Comparison of ENCODE assay signal across 8 cellular contexts in the genomic region with DNA sequence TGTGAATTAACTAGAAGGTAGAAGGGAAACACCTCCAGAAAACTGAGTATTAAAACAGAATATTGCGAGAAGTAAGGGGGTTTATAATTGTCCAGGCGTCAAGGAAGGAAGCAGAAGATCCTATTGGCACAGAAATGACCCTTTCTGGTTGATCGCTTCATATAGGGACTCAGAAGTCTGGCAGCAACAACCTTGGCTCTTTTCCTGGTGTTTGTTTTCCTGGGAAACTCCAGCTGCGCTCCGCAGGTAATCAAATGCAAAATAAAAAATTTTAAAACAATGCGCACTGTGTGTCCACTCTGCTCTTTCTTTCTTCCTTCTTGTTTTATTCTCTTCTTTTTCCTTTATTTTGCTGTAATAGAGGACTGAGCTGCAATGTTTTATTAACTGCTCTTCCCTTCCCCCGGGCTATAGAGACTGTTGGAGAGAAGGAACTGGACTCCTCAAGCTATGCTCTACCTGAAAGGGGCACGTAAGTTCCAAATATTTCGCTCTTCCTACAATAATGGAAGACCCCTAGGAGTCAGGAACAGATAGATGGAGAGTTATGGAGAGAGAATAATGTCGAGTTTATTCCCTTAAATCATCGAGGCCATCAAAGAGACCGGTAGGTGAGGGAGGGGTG. TPM values are rescaled to one million over a fixed set of nuclear protein-coding genes. Genes with fewer than 3 reads are reported as not detected.
DNase-seq lines count a peak whose midpoint lies in the region; ATAC-seq, FAIRE-seq and TF ChIP-seq lines count a peak whose summit lies in the region.

No MANE protein-coding gene starts in this region.

- no peaks in the 10 kb centered on the region for H3K27me3 Mint-ChIP-seq in astrocyte (ENCODE audit: low read depth, unreplicated experiment)

- H4K20me1 ChIP-seq in astrocyte (ENCODE audit: insufficient read depth, low read length), result no peaks in the 10 kb centered on the region

- peak overlapping the region; percentile 89 for H2AFZ ChIP-seq in astrocyte (ENCODE audit: low read depth, low read length)

- peaks cover 2% of the 10 kb centered on the region for H3K36me3 Mint-ChIP-seq in astrocyte (ENCODE audit: low read depth, unreplicated experiment)

- no peak overlapping the region for H3K9ac ChIP-seq in astrocyte (ENCODE audit: low read length)

- ATAC-seq in heart right ventricle (peak in 1 of 8 donors; percentile 12), left cardiac atrium (no peak), left lung (no peak)

- FAIRE-seq in astrocyte (lab: Jason Lieb, UNC), result no peak
- FAIRE-seq in GM19239 (lab: Jason Lieb, UNC), result no peak

- H3K4me3 ChIP-seq in heart right ventricle (peak overlapping the region; percentile 53 to 93 (median 70)), astrocyte (ENCODE audit: insufficient read depth, low read depth, low read length) (peak overlapping the region; percentile 66), left lung (peak overlapping the region; percentile 37 to 52), vagina (peak overlapping the region; percentile 46 to 49)

- peaks cover 0 to 25% (median 16%) of the 10 kb centered on the region in 9 donors for H3K4me1 ChIP-seq in heart right ventricle
- peaks cover 3% of the 10 kb centered on the region for H3K4me1 ChIP-seq in astrocyte (ENCODE audit: insufficient read depth, low read length)
- peaks cover 0 to 4% of the 10 kb centered on the region in 2 donors for H3K4me1 ChIP-seq in left lung
- peaks cover 15% of the 10 kb centered on the region for H3K4me1 ChIP-seq in vagina

- WGBS in heart right ventricle, 2 donors, result 31 to 33% methylated on average over 12 of the region's 12 CpGs

- intact Hi-C loops in heart right ventricle (cut with DNase I), result no loop called here
- intact Hi-C loops in left cardiac atrium (cut with DNase I), result no loop called here
- intact Hi-C loops in left lung (cut with DNase I), result no loop called here
- intact Hi-C loops in vagina (cut with DNase I), result no loop called here
- intact Hi-C loops in posterior cingulate gyrus (cut with DNase I), result no loop called here

- H3K36me3 ChIP-seq in heart right ventricle (peaks cover 0 to 2% (median 0%) of the 10 kb centered on the region in 9 donors), astrocyte (ENCODE audit: insufficient read depth, low read length) (no peaks in the 10 kb centered on the region), left lung (no peaks in the 10 kb centered on the region), vagina (no peaks in the 10 kb centered on the region)

- peak overlapping the region; percentile 98 for H3K4me2 ChIP-seq in astrocyte (ENCODE audit: low read length)

- TF ChIP-seq CTCF in heart right ventricle (IDR thresholded peaks at IDR 0.05) (no peak), astrocyte (IDR thresholded peaks at IDR 0.05; ENCODE audit: insufficient read depth, low read depth, low read length) (no peak), left lung (IDR thresholded peaks at IDR 0.05) (no peak), vagina (IDR thresholded peaks at IDR 0.05) (no peak)

- H3K9me3 ChIP-seq in heart right ventricle (peaks cover 0 to 9% (median 0%) of the 10 kb centered on the region in 11 donors), astrocyte (ENCODE audit: insufficient read depth, low read depth, low read length) (no peaks in the 10 kb centered on the region), left lung (no peaks in the 10 kb centered on the region), vagina (no peaks in the 10 kb centered on the region)

- peaks cover 21% of the 10 kb centered on the region for H3K4me1 Mint-ChIP-seq in astrocyte (ENCODE audit: low read depth, unreplicated experiment)

- H3K27me3 ChIP-seq in heart right ventricle (peaks cover 0 to 52% (median 0%) of the 10 kb centered on the region in 7 donors), astrocyte (ENCODE audit: insufficient read depth, low read length) (no peaks in the 10 kb centered on the region), left lung (peaks cover 3 to 58% of the 10 kb centered on the region in 2 donors), vagina (no peaks in the 10 kb centered on the region)

- peak overlapping the region; percentile 87 for H3K4me3 Mint-ChIP-seq in astrocyte (ENCODE audit: unreplicated experiment)

- no peaks in the 10 kb centered on the region for H3K9me3 Mint-ChIP-seq in astrocyte (ENCODE audit: unreplicated experiment)

- H3K27ac ChIP-seq in heart right ventricle (peak overlapping the region in 6 of 10 donors; percentile 81 to 88 (median 85)), astrocyte (ENCODE audit: low read depth, low read length) (no peak overlapping the region), left lung (no peak overlapping the region), vagina (no peak overlapping the region)

- H3K27ac Mint-ChIP-seq in astrocyte (ENCODE audit: unreplicated experiment), result no peak overlapping the region

- no peak for TF ChIP-seq POLR2A in vagina (IDR thresholded peaks at IDR 0.05)

- DNase-seq in heart right ventricle, result no peak
- DNase-seq in left cardiac atrium, result no peak
- DNase-seq in astrocyte (ENCODE audit: low read depth), result no peak
- DNase-seq in left lung, result no peak
- no peak for DNase-seq in vagina (ENCODE audit: extremely low spot score in 2 of 2)
- no peak for DNase-seq in GM19239 (ENCODE audit: insufficient read length, low spot score)
- no peak for DNase-seq in NOMO-1 treated with dmso at 0.1 percent for 144 hours (lab: John Stamatoyannopoulos, UW; ENCODE audit: unreplicated experiment)
- no peak for DNase-seq in posterior cingulate gyrus

- H3K79me2 ChIP-seq in astrocyte (ENCODE audit: insufficient read depth, low read length), result no peaks in the 10 kb centered on the region

RNA-seq across cellular contexts. Expression of gene SPX, which starts 0.7 kb away (rescaled TPM):
- total RNA-seq in heart right ventricle (10 to 100 TPM; 10.1 to 21.5 (median 16.3) TPM), left cardiac atrium (1 to 10 TPM; 2.6 to 6.5 TPM), astrocyte (19.8 and 26.1 TPM in 2 replicates), left lung (under 1 TPM; 0.44 to 0.79 TPM), vagina (not detected)
- 10 to 100 TPM in 1 of 2 donors, 1 to 10 TPM in 1; 1.7 to 11.2 TPM for polyA plus RNA-seq in heart right ventricle

RNA-seq across cellular contexts. Expression of gene GOLT1B, which starts 25.2 kb away (rescaled TPM):
- 10 to 100 TPM; 12.0 to 25.4 (median 18.8) TPM for total RNA-seq in heart right ventricle
- 10 to 100 TPM; 16.0 to 24.2 TPM for polyA plus RNA-seq in heart right ventricle
- 10 to 100 TPM; 24.9 to 29.7 TPM for total RNA-seq in left cardiac atrium
- total RNA-seq in astrocyte, result 90.3 and 93.5 TPM in 2 replicates
- total RNA-seq in left lung, result 10 to 100 TPM; 43.8 to 51.9 TPM
- total RNA-seq in vagina, result 12.5 TPM

RNA-seq across cellular contexts. Expression of gene RECQL, which starts 25.4 kb away (rescaled TPM):
- total RNA-seq in heart right ventricle (10 to 100 TPM; 18.4 to 40.5 (median 24.6) TPM), left cardiac atrium (10 to 100 TPM; 19.9 to 23.9 TPM), astrocyte (49.1 and 49.7 TPM in 2 replicates), left lung (10 to 100 TPM; 34.4 to 42.1 TPM), vagina (15.7 TPM)
- 10 to 100 TPM; 11.2 to 14.3 TPM for polyA plus RNA-seq in heart right ventricle

Comparison
In these comparisons a context has a peak if more than half of its experiments do, and no peak if none do; other contexts are left out.
1. H3K27ac ChIP-seq: peak in heart right ventricle (6 of 10); none in astrocyte (single experiment), left lung (0 of 2) and vagina (single experiment).
2. Peak in every context shown above with its lines, with median percentiles within 50 percentile points of each other: H3K4me3 ChIP-seq.